27 cellular contexts compared by ENCODE assay signal in genomic region chr17:80503031-80503430, GRCh38. TPM values are rescaled to one million over a fixed set of nuclear protein-coding genes. Genes with fewer than 3 reads are reported as not detected.
"Had no signal": no experiment of that assay in that cellular context is flagged by ENCODE, and none has a peak within 500 bp of the region (broad histone marks: within the 10 kb centered on the region; RNA-seq: fewer than 3 reads in every experiment).

No MANE protein-coding gene starts in this region.

- H3K27me3 ChIP-seq: breast epithelium, colonic mucosa had no signal

- H3K36me3 ChIP-seq: ascending aorta, breast epithelium, cardiac muscle cell, colonic mucosa, esophagus squamous epithelium, WERI-Rb-1 had no signal

- ATAC-seq: activated CD4-positive, CD25-positive, alpha-beta regulatory T cell treated with anti-CD3 and anti-CD28 coated beads, Interleukin-2, amount 50 U/mL, for 24 hours; activated CD8-positive, alpha-beta memory T cell treated with anti-CD3 and anti-CD28 coated beads, Interleukin-2, amount 10 ng/mL, durations not matched to agents 7 days and 5 days; activated CD8-positive, alpha-beta T cell treated with anti-CD3 and anti-CD28 coated beads, Interleukin-2, amount 10 ng/mL, durations not matched to agents 7 days and 5 days; T-helper 17 cell had no signal

- H3K9me3 ChIP-seq: ascending aorta, breast epithelium, colonic mucosa, esophagus squamous epithelium had no signal

- H3K4me1 ChIP-seq: ascending aorta, breast epithelium, colonic mucosa had no signal

- H3K4me3 ChIP-seq: ascending aorta, breast epithelium, cardiac muscle cell, colonic mucosa, esophagus squamous epithelium had no signal

- H3K27ac ChIP-seq: ascending aorta, cardiac muscle cell, colonic mucosa, epithelial cell of prostate, esophagus squamous epithelium, WERI-Rb-1 had no signal

- DNase-seq: activated B cell treated with CpG ODN at 0.5 μM for 24 hours; activated CD4-positive, alpha-beta memory T cell treated with anti-CD3 and anti-CD28 coated beads for 36 hours; activated CD4-positive, alpha-beta T cell treated with anti-CD3 and anti-CD28 coated beads for 48 hours; activated CD4-positive, alpha-beta T cell treated with anti-CD3 and anti-CD28 coated beads, Interleukin-2, amount 50 U/mL, for 1 hour; activated CD8-positive, alpha-beta memory T cell treated with anti-CD3 and anti-CD28 coated beads, Interleukin-2, amount 10 ng/mL, durations not matched to agents 7 days and 5 days; activated CD8-positive, alpha-beta memory T cell treated with anti-CD3 and anti-CD28 coated beads, Interleukin-2, amount 50 U/mL, for 4 hours; activated CD8-positive, alpha-beta T cell treated with anti-CD3 and anti-CD28 coated beads, Interleukin-2, amount 10 ng/mL, durations not matched to agents 7 days and 5 days; activated effector memory CD4-positive, alpha-beta T cell treated with anti-CD3 and anti-CD28 coated beads, Interleukin-2, amount 50 U/mL, for 16 hours; activated naive CD4-positive, alpha-beta T cell treated with anti-CD3 and anti-CD28 coated beads for 36 hours; activated naive CD8-positive, alpha-beta T cell treated with anti-CD3 and anti-CD28 coated beads, Interleukin-2, amount 10 ng/mL, durations not matched to agents 7 days and 5 days; activated T-cell treated with anti-CD3 and anti-CD28 coated beads, Interleukin-2, amount 50 U/mL, for 1 hour; activated T-cell treated with anti-CD3 and anti-CD28 coated beads, Interleukin-2, amount 50 U/mL, for 48 hours; central memory CD4-positive, alpha-beta T cell; cerebellar nuclear complex; colonic mucosa; effector CD8-positive, alpha-beta T cell; esophagus squamous epithelium; head of caudate nucleus; T-helper 17 cell; T1000; WERI-Rb-1 had no signal

RNA-seq across cellular contexts. Expression of gene NPTX1, which starts 26.6 kb away (rescaled TPM):
- total RNA-seq: ascending aorta, cardiac muscle cell, endothelial cell of umbilical vein had no signal
